In genomic region chr2:233976690-233977294, GRCh38 we compare ENCODE assay signal across 9 cellular contexts. TPM values are rescaled to one million over a fixed set of nuclear protein-coding genes. Genes with fewer than 3 reads are reported as not detected.
DNase-seq lines count a peak whose midpoint lies in the region; ATAC-seq and TF ChIP-seq lines count a peak whose summit lies in the region.
"Had no signal": no experiment of that assay in that cellular context is flagged by ENCODE, and none has a peak within 500 bp of the region (broad histone marks: within the 10 kb centered on the region; RNA-seq: fewer than 3 reads in every experiment).

No MANE protein-coding gene starts in this region.

- H3K27ac ChIP-seq in lower lobe of right lung = no peak overlapping the region

- peaks cover 3% of the 10 kb centered on the region; the same call in 1 of the 2 replicates for H3K9me3 ChIP-seq in BE2C
- no peaks in the 10 kb centered on the region for H3K9me3 ChIP-seq in lower lobe of right lung

- ATAC-seq in lower lobe of right lung (peak; percentile 45 to 70), GM18867 (IDR thresholded peaks at IDR 0.05; ENCODE audit: unreplicated experiment) (no peak), GM21529 (IDR thresholded peaks at IDR 0.05; ENCODE audit: unreplicated experiment) (no peak)

- peak; percentile 42 for DNase-seq in BE2C
- DNase-seq in NCI-H460 (ENCODE audit: extremely low read depth, low read depth) = peak; percentile 63
- peak; percentile 65 to 85 for DNase-seq in cardiac fibroblast (ENCODE audit: low read depth in 2 of 2)
- no peak for DNase-seq in lower lobe of right lung
- DNase-seq in effector CD8-positive, alpha-beta T cell (lab: John Stamatoyannopoulos, UW) = no peak

- H3K4me1 ChIP-seq in BE2C (peaks cover 37% of the 10 kb centered on the region), lower lobe of right lung (no peaks in the 10 kb centered on the region)

- intact Hi-C loops in lower lobe of right lung (cut with DNase I) = loop anchor here (10.0 kb wide), 1 partner anchor 568 kb away; no protein-coding TSS in a partner anchor

- peak; percentile 69 for TF ChIP-seq CTCF in BE2C (IDR thresholded peaks at IDR 0.05; ENCODE audit: low read depth, low read length)
- TF ChIP-seq CTCF in GM12872 (IDR thresholded peaks at IDR 0.05; ENCODE audit: insufficient read depth, low read depth, low read length) = 0 out of 3 replicates have a peak, but pooled peaks have one; percentile 22
- TF ChIP-seq CTCF in cardiac fibroblast (IDR thresholded peaks at IDR 0.05; ENCODE audit: low read depth, low read length) = peak; percentile 44
- TF ChIP-seq CTCF in lower lobe of right lung (IDR thresholded peaks at IDR 0.05) = peak; percentile 37

- H3K27me3 ChIP-seq in BE2C (no peaks in the 10 kb centered on the region), lower lobe of right lung (ENCODE audit: low read depth) (no peaks in the 10 kb centered on the region)

- H3K4me3 ChIP-seq in BE2C (ENCODE audit: low read depth, low read length) = no peak overlapping the region
- no peak overlapping the region for H3K4me3 ChIP-seq in cardiac fibroblast (replicated peaks in 1 of 2; ENCODE audit: low read depth in 2 of 2, low read length in 2 of 2)
- H3K4me3 ChIP-seq in lower lobe of right lung = no peak overlapping the region
- H3K4me3 ChIP-seq: lung had no signal

- no peaks in the 10 kb centered on the region for H3K36me3 ChIP-seq in BE2C
- H3K36me3 ChIP-seq in lower lobe of right lung = no peaks in the 10 kb centered on the region

RNA-seq across cellular contexts. Expression of gene TRPM8, which starts 59.6 kb away (rescaled TPM):
- 5.8 TPM for polyA plus RNA-seq in BE2C (2012; ENCODE audit: insufficient read depth, insufficient read length, low read depth)
- not detected in 2 replicates for total RNA-seq in NCI-H460 (2014; rRNA removed; shearing (Covaris generic))
- 0.11 and 0.96 TPM in 2 replicates for polyA plus RNA-seq in NCI-H460 (2014; cell fraction: nucleus; rRNA removed)
- not detected for total RNA-seq in lower lobe of right lung

Comparison
In these comparisons a context has a peak if more than half of its experiments do, and no peak if none do; other contexts are left out.
1. DNase-seq: peak in BE2C (single experiment), NCI-H460 (single experiment) and cardiac fibroblast (2 of 2); none in lower lobe of right lung (single experiment) and effector CD8-positive, alpha-beta T cell (single experiment).
2. ATAC-seq: peak in lower lobe of right lung (2 of 2); none in GM18867 (single experiment) and GM21529 (single experiment).
3. Peak in every context shown above with its lines, with median percentiles within 50 percentile points of each other: CTCF ChIP-seq.